ENCODE assay signal across 15 cellular contexts in the genomic region with DNA sequence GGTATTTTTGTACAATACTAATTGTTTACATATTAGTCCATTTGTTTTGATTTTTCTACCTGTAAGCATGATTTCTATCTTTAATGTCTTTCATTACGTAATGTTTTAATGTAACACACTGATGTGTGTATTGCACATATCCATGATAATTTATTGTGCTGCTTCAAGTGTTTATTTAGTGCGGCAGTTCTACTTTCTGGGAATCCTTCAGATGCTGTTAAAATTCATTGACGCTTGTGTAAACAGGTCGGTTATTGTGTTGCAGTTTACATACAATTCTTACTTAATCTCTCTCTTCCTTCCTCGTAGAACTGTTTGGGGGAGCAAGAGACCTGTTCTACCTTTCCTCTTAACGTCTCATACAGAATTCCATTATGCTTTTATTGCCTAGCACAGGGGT. TPM values are rescaled to one million over a fixed set of nuclear protein-coding genes. Genes with fewer than 3 reads are reported as not detected.
DNase-seq lines count a peak whose midpoint lies in the region; ATAC-seq and TF ChIP-seq lines count a peak whose summit lies in the region.
"Had no signal": no experiment of that assay in that cellular context is flagged by ENCODE, and none has a peak within 500 bp of the region (broad histone marks: within the 10 kb centered on the region; RNA-seq: fewer than 3 reads in every experiment).

No MANE protein-coding gene starts in this region.

- H3K27ac ChIP-seq in HEK293 (ENCODE audit: extremely low read depth, low read depth, low read length) (0 out of 2 replicates have a peak overlapping the region, but pooled peaks have one; percentile 21), SK-N-MC (peak overlapping the region; percentile 44; the same call in 1 of the 2 replicates), neutrophil (peak overlapping the region; percentile 75), smooth muscle cell (ENCODE audit: low read depth) (no peak overlapping the region)
- H3K27ac ChIP-seq: right atrium auricular region had no signal

- H3K36me3 Mint-ChIP-seq in osteocyte (ENCODE audit: unreplicated experiment): peaks cover 9% of the 10 kb centered on the region

- no peak overlapping the region for H3K9ac ChIP-seq in SK-N-MC (ENCODE audit: insufficient read length)
- no peak overlapping the region for H3K9ac ChIP-seq in smooth muscle cell (ENCODE audit: low read depth)

- TF ChIP-seq CTCF in HEK293 (tag by site-specific recombination; IDR thresholded peaks at IDR 0.05) (no peak), neutrophil (IDR thresholded peaks at IDR 0.05) (no peak), osteocyte (IDR thresholded peaks at IDR 0.05) (no peak), smooth muscle cell (IDR thresholded peaks at IDR 0.05; ENCODE audit: borderline replicate concordance, insufficient read depth, poor library complexity, severe bottlenecking) (no peak)

- H3K36me3 ChIP-seq in HEK293 (ENCODE audit: control insufficient read depth in 2 of 2, insufficient read depth in 1 of 2, low read length in 2 of 2) (peaks cover 4% of the 10 kb centered on the region in 2 experiments; a peak in 2 of 3 replicates), SK-N-MC (ENCODE audit: insufficient read depth, low read length) (peaks cover 12% of the 10 kb centered on the region; the same call in 1 of the 2 replicates), neutrophil (no peaks in the 10 kb centered on the region), smooth muscle cell (ENCODE audit: low read depth) (no peaks in the 10 kb centered on the region)

- no peak overlapping the region for H2AFZ ChIP-seq in smooth muscle cell (ENCODE audit: low read depth)

- H3K9me3 Mint-ChIP-seq in osteocyte (ENCODE audit: unreplicated experiment): no peaks in the 10 kb centered on the region
- H3K9me3 Mint-ChIP-seq: naive B cell had no signal

- H3K27me3 Mint-ChIP-seq in osteocyte (ENCODE audit: unreplicated experiment): no peaks in the 10 kb centered on the region
- H3K27me3 Mint-ChIP-seq: naive B cell had no signal

- CTCF ChIA-PET in HEK293 (lab: Yijun Ruan, JAX): interaction anchor here (1.4 kb wide), 1 partner anchor 31 kb away, joined by 6 read pairs; no protein-coding TSS in a partner anchor

- no peaks in the 10 kb centered on the region for H3K27me3 ChIP-seq in neutrophil
- H3K27me3 ChIP-seq in smooth muscle cell (ENCODE audit: low read depth): no peaks in the 10 kb centered on the region
- H3K27me3 ChIP-seq: right atrium auricular region had no signal

- H3K4me3 ChIP-seq in HEK293 (ENCODE audit: low read depth, low read length): no peak overlapping the region
- no peak overlapping the region for H3K4me3 ChIP-seq in SK-N-MC
- no peak overlapping the region for H3K4me3 ChIP-seq in neutrophil (ENCODE audit: low read depth in 1 of 2, low read length in 1 of 2)
- no peak overlapping the region for H3K4me3 ChIP-seq in smooth muscle cell
- H3K4me3 ChIP-seq: GM12878, right atrium auricular region had no signal

- H3K4me1 ChIP-seq in HEK293 (ENCODE audit: control insufficient read depth, insufficient read depth, low read length) (peaks cover 12% of the 10 kb centered on the region), neutrophil (ENCODE audit: control insufficient read depth in 1 of 2, insufficient read depth in 1 of 2, low read depth in 1 of 2, low read length in 1 of 2) (peaks cover 40 to 45% of the 10 kb centered on the region in 2 experiments), smooth muscle cell (ENCODE audit: low read depth) (no peaks in the 10 kb centered on the region)

- no peak overlapping the region for H3K4me3 Mint-ChIP-seq in osteocyte (ENCODE audit: unreplicated experiment)
- H3K4me3 Mint-ChIP-seq: naive B cell had no signal

- peaks cover 21% of the 10 kb centered on the region for H3K79me2 ChIP-seq in smooth muscle cell (ENCODE audit: low read depth)

- DNase-seq in NCI-H2029 (lab: John Stamatoyannopoulos, UW) (peak; percentile 86), SK-N-MC (ENCODE audit: low read depth, low spot score) (no peak), osteocyte (ENCODE audit: extremely low spot score, unreplicated experiment) (no peak), smooth muscle cell (lab: John Stamatoyannopoulos, UW; ENCODE audit: unreplicated experiment) (no peak)
- no peak for DNase-seq in activated CD4-positive, alpha-beta T cell treated with anti-CD3 and anti-CD28 coated beads, Interleukin-2, amount 50 U/mL, for 48 hours
- DNase-seq: kidney glomerular epithelial cell, naive B cell, NCI-H1048 had no signal

- no peaks in the 10 kb centered on the region for H4K20me1 ChIP-seq in smooth muscle cell (ENCODE audit: low read depth)

- POLR2A ChIA-PET in HEK293 (lab: Yijun Ruan, JAX): no interaction called here

- no peak for ATAC-seq in HG03045 (IDR thresholded peaks at IDR 0.05; ENCODE audit: unreplicated experiment)
- ATAC-seq: activated CD4-positive, CD25-positive, alpha-beta regulatory T cell treated with anti-CD3 and anti-CD28 coated beads, Interleukin-2, amount 50 U/mL, for 24 hours; esophagus mucosa; GM12878 had no signal

- H3K4me1 Mint-ChIP-seq in osteocyte (ENCODE audit: unreplicated experiment): peaks cover 10% of the 10 kb centered on the region

- no peaks in the 10 kb centered on the region for H3F3A ChIP-seq in smooth muscle cell (ENCODE audit: low read depth)

- H3K9me3 ChIP-seq in HEK293 (ENCODE audit: control insufficient read depth, insufficient read depth, low read depth, low read length): no peaks in the 10 kb centered on the region
- H3K9me3 ChIP-seq in SK-N-MC (ENCODE audit: low read depth, low read length): no peaks in the 10 kb centered on the region
- H3K9me3 ChIP-seq in neutrophil: no peaks in the 10 kb centered on the region
- no peaks in the 10 kb centered on the region for H3K9me3 ChIP-seq in smooth muscle cell (replicated peaks; ENCODE audit: low read depth)
- H3K9me3 ChIP-seq: right atrium auricular region had no signal

- no peak overlapping the region for H3K4me2 ChIP-seq in smooth muscle cell

- no peak overlapping the region for H3K27ac Mint-ChIP-seq in osteocyte (ENCODE audit: unreplicated experiment)

- WGBS in smooth muscle cell (ENCODE audit: low lambda C conversion rate): 77% methylated on average over 6 of the region's 6 CpGs

TF ChIP-seq in HEK293, 187 proteins besides CTCF, POLR2A, EP300 and RAD21 (continues in another document):
- TF ChIP-seq FEZF1 (tag by site-specific recombination; IDR thresholded peaks at IDR 0.05) (peak; percentile 56; the same call in 1 of the 2 replicates), ZNF404 (tag by site-specific recombination; IDR thresholded peaks at IDR 0.05) (no peak)
- TF ChIP-seq, protein P1, sequence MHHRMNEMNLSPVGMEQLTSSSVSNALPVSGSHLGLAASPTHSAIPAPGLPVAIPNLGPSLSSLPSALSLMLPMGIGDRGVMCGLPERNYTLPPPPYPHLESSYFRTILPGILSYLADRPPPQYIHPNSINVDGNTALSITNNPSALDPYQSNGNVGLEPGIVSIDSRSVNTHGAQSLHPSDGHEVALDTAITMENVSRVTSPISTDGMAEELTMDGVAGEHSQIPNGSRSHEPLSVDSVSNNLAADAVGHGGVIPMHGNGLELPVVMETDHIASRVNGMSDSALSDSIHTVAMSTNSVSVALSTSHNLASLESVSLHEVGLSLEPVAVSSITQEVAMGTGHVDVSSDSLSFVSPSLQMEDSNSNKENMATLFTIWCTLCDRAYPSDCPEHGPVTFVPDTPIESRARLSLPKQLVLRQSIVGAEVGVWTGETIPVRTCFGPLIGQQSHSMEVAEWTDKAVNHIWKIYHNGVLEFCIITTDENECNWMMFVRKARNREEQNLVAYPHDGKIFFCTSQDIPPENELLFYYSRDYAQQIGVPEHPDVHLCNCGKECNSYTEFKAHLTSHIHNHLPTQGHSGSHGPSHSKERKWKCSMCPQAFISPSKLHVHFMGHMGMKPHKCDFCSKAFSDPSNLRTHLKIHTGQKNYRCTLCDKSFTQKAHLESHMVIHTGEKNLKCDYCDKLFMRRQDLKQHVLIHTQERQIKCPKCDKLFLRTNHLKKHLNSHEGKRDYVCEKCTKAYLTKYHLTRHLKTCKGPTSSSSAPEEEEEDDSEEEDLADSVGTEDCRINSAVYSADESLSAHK (tag by site-specific recombination; IDR thresholded peaks at IDR 0.05): peak; percentile 72; the same call in 1 of the 2 replicates
- TF ChIP-seq, protein P2, sequence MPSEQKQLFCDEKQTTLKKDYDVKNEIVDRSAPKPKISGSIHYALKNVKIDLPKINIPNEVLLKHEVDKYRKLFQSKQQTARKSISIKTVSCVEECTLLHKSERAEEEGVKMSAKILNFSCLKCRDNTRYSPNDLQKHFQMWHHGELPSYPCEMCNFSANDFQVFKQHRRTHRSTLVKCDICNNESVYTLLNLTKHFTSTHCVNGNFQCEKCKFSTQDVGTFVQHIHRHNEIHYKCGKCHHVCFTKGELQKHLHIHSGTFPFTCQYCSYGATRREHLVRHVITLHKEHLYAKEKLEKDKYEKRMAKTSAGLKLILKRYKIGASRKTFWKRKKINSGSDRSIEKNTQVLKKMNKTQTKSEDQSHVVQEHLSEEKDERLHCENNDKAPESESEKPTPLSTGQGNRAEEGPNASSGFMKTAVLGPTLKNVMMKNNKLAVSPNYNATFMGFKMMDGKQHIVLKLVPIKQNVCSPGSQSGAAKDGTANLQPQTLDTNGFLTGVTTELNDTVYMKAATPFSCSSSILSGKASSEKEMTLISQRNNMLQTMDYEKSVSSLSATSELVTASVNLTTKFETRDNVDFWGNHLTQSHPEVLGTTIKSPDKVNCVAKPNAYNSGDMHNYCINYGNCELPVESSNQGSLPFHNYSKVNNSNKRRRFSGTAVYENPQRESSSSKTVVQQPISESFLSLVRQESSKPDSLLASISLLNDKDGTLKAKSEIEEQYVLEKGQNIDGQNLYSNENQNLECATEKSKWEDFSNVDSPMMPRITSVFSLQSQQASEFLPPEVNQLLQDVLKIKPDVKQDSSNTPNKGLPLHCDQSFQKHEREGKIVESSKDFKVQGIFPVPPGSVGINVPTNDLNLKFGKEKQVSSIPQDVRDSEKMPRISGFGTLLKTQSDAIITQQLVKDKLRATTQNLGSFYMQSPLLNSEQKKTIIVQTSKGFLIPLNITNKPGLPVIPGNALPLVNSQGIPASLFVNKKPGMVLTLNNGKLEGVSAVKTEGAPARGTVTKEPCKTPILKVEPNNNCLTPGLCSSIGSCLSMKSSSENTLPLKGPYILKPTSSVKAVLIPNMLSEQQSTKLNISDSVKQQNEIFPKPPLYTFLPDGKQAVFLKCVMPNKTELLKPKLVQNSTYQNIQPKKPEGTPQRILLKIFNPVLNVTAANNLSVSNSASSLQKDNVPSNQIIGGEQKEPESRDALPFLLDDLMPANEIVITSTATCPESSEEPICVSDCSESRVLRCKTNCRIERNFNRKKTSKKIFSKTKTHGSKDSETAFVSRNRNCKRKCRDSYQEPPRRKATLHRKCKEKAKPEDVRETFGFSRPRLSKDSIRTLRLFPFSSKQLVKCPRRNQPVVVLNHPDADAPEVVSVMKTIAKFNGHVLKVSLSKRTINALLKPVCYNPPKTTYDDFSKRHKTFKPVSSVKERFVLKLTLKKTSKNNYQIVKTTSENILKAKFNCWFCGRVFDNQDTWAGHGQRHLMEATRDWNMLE (tag by site-specific recombination; conservative IDR thresholded peaks at IDR 0.05; ENCODE audit: low read depth): 0 out of 2 replicates have a peak, but pooled peaks have one; percentile 21

RNA-seq across cellular contexts. Expression of a gene that starts 6.9 kb away (rescaled TPM):
- total RNA-seq in osteocyte (19.3 and 19.7 TPM in 2 replicates), smooth muscle cell (12.1 and 28.6 TPM in 2 replicates)
- 22.5 and 28.0 TPM in 2 replicates for polyA plus RNA-seq in smooth muscle cell

RNA-seq across cellular contexts. Expression of a gene that starts 7.2 kb away (rescaled TPM):
- total RNA-seq in osteocyte (29.3 and 30.4 TPM in 2 replicates), smooth muscle cell (100 and 130 TPM in 2 replicates)
- 56.5 and 66.6 TPM in 2 replicates for polyA plus RNA-seq in smooth muscle cell
